1 cellular context compared by ENCODE assay signal in the genomic region with DNA sequence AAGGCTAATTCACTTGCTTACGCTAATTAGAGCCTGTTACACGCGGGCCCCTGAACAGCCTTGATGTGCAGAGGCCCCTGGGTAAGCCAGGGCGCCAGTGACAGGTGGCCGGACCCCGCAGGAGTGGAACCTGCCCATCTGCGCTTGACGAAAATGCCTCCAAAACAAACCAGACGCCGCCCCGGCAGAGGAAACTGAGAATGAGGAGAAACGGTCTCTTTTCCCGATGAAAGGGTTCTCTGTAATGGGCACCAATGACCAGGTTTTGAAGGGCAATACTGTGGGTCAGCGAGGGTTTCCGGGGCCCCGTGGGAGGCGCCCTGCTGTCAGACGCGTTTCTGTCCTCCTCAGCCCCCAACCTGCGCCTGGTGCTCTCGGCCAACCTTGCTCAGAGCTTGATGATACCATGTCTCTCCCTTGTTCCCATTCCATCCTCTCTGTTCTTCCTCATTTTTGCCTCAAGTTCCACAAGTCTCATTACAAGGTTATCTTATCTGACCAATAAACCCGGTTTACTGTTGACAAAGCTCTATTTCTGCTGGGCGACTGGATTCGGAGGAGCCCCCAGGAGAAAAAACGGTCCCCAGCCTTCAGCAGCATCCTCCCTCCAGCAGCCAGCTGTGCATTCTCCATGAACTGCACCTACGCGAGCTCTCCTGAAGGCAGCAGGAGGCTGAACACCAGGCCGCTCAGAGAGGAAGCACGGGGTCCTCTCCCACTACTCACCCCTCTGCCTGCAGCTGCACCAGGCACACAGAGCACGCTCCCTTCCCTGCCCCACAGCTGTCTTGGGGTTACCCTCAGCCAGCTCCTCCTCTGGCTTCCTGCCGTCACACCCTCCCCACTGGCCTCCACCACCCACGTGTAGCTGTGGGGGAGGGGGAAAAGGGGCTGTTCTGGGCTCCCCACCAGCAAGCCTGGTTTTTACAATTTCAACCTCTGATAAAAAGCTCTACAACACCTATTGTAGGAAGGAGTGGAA.
TF ChIP-seq lines count a peak whose summit lies in the region.

No MANE protein-coding gene starts in this region.

TF ChIP-seq in H1, 55 proteins besides CTCF, POLR2A, EP300 and RAD21:
- TF ChIP-seq, protein P1, sequence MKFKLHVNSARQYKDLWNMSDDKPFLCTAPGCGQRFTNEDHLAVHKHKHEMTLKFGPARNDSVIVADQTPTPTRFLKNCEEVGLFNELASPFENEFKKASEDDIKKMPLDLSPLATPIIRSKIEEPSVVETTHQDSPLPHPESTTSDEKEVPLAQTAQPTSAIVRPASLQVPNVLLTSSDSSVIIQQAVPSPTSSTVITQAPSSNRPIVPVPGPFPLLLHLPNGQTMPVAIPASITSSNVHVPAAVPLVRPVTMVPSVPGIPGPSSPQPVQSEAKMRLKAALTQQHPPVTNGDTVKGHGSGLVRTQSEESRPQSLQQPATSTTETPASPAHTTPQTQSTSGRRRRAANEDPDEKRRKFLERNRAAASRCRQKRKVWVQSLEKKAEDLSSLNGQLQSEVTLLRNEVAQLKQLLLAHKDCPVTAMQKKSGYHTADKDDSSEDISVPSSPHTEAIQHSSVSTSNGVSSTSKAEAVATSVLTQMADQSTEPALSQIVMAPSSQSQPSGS (IDR thresholded peaks at IDR 0.05; ENCODE audit: low read length) = no peak
- no peak for TF ChIP-seq KDM1A (IDR thresholded peaks at IDR 0.05; ENCODE audit: borderline replicate concordance, low read length)
- TF ChIP-seq PHF8 (conservative IDR thresholded peaks at IDR 0.05; ENCODE audit: low read depth, low read length) = no peak
- TF ChIP-seq RNF2 (IDR thresholded peaks at IDR 0.05; ENCODE audit: borderline replicate concordance, low read depth, low read length, missing control alignments, poor library complexity, severe bottlenecking) = no peak
- TF ChIP-seq, protein P2, sequence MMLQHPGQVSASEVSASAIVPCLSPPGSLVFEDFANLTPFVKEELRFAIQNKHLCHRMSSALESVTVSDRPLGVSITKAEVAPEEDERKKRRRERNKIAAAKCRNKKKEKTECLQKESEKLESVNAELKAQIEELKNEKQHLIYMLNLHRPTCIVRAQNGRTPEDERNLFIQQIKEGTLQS (IDR thresholded peaks at IDR 0.05; ENCODE audit: insufficient read depth, low read depth, low read length) = no peak
- TF ChIP-seq FOSL1 (IDR thresholded peaks at IDR 0.05; ENCODE audit: insufficient read depth, low read depth, low read length) = no peak
- TF ChIP-seq RXRA (IDR thresholded peaks at IDR 0.05; ENCODE audit: insufficient read depth, low read depth, low read length) = no peak
- TF ChIP-seq, protein P3, sequence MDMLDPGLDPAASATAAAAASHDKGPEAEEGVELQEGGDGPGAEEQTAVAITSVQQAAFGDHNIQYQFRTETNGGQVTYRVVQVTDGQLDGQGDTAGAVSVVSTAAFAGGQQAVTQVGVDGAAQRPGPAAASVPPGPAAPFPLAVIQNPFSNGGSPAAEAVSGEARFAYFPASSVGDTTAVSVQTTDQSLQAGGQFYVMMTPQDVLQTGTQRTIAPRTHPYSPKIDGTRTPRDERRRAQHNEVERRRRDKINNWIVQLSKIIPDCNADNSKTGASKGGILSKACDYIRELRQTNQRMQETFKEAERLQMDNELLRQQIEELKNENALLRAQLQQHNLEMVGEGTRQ (IDR thresholded peaks at IDR 0.05; ENCODE audit: low read length) = no peak
- TF ChIP-seq CHD2 (IDR thresholded peaks at IDR 0.05; ENCODE audit: low read length) = no peak
- no peak for TF ChIP-seq CREB1 (IDR thresholded peaks at IDR 0.05)
- TF ChIP-seq CHD1 (IDR thresholded peaks at IDR 0.05; ENCODE audit: low read depth, low read length) = no peak
- no peak for TF ChIP-seq RFX5 (IDR thresholded peaks at IDR 0.05; ENCODE audit: borderline replicate concordance, low read depth, low read length)
- no peak for TF ChIP-seq TEAD4 (IDR thresholded peaks at IDR 0.05; ENCODE audit: low read depth, low read length)
- no peak for TF ChIP-seq MAFK (IDR thresholded peaks at IDR 0.05; ENCODE audit: low read depth, low read length)
- TF ChIP-seq KDM4A (IDR thresholded peaks at IDR 0.05; ENCODE audit: low read depth, low read length, severe bottlenecking) = no peak
- no peak for TF ChIP-seq SIRT6 (IDR thresholded peaks at IDR 0.05; ENCODE audit: low read length)
